Comparison of ENCODE assay signal across 9 cellular contexts in the genomic region with DNA sequence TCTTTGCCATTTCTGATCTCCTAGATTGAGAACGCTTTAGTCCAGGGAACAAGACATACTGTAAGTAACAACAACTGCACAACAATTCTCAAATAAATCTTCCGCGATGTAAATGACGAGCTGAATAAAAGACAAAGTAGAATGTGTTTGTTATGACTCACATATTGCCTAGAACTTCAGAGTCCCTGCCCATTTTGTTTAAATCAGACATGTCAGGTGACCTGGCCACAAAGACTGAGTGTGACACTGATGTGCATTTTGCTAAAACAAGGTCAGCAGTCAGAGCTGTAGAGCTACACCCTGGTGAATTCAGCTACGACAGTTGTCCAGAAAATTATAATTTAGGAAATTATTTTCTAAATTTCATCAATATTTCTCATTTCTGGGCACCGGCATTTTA.
DNase-seq lines count a peak whose midpoint lies in the region; ATAC-seq and TF ChIP-seq lines count a peak whose summit lies in the region.
"Had no signal": no experiment of that assay in that cellular context is flagged by ENCODE, and none has a peak within 500 bp of the region (broad histone marks: within the 10 kb centered on the region; RNA-seq: fewer than 3 reads in every experiment).

No MANE protein-coding gene starts in this region.

- no peaks in the 10 kb centered on the region for H3K27me3 Mint-ChIP-seq in CD14-positive monocyte (ENCODE audit: low read depth in 3 of 3)
- no peaks in the 10 kb centered on the region for H3K27me3 Mint-ChIP-seq in memory B cell

- H3K4me3 Mint-ChIP-seq in CD14-positive monocyte (no peak overlapping the region), memory B cell (peak overlapping the region; percentile 11)

- DNase-seq in CD14-positive monocyte (ENCODE audit: low spot score) (no peak), memory B cell (ENCODE audit: low spot score in 2 of 2) (no peak), NCI-H187 treated with DMSO at 0.1 percent for 48 hours (lab: John Stamatoyannopoulos, UW) (no peak)
- DNase-seq in activated CD8-positive, alpha-beta memory T cell treated with anti-CD3 and anti-CD28 coated beads, Interleukin-2, amount 50 U/mL, for 4 hours, result peak; percentile 23
- DNase-seq: heart right ventricle had no signal

- H3K9me3 Mint-ChIP-seq in CD14-positive monocyte (peaks cover 0 to 4% (median 0%) of the 10 kb centered on the region in 7 donors), memory B cell (no peaks in the 10 kb centered on the region)

- H3K27ac Mint-ChIP-seq in CD14-positive monocyte (peak overlapping the region in 4 of 7 donors; percentile 0 to 81 (median 52)), memory B cell (peak overlapping the region; percentile 38)

- no peak for TF ChIP-seq CTCF in CD14-positive monocyte (IDR thresholded peaks at IDR 0.05)

- H3K36me3 Mint-ChIP-seq in CD14-positive monocyte (no peaks in the 10 kb centered on the region), memory B cell (peaks cover 10% of the 10 kb centered on the region)

- intact Hi-C loops in CD14-positive monocyte (cut with micrococcal nuclease), result no loop called here

- peaks cover 50% of the 10 kb centered on the region for H3K4me1 Mint-ChIP-seq in CD14-positive monocyte
- H3K4me1 Mint-ChIP-seq in memory B cell, result peaks cover 9% of the 10 kb centered on the region

- ATAC-seq in HG03442 (IDR thresholded peaks at IDR 0.05; ENCODE audit: unreplicated experiment) (peak; percentile 86), memory B cell (ENCODE audit: low read depth) (no peak), GM21528 (IDR thresholded peaks at IDR 0.05; ENCODE audit: low FRiP score, unreplicated experiment) (no peak), HG03354 (IDR thresholded peaks at IDR 0.05; ENCODE audit: poor library complexity, severe bottlenecking, unreplicated experiment) (no peak), HG02759 (IDR thresholded peaks at IDR 0.05; ENCODE audit: unreplicated experiment) (no peak)
- ATAC-seq: heart right ventricle had no signal
